ENCODE assay signal across 9 cellular contexts in the genomic region with DNA sequence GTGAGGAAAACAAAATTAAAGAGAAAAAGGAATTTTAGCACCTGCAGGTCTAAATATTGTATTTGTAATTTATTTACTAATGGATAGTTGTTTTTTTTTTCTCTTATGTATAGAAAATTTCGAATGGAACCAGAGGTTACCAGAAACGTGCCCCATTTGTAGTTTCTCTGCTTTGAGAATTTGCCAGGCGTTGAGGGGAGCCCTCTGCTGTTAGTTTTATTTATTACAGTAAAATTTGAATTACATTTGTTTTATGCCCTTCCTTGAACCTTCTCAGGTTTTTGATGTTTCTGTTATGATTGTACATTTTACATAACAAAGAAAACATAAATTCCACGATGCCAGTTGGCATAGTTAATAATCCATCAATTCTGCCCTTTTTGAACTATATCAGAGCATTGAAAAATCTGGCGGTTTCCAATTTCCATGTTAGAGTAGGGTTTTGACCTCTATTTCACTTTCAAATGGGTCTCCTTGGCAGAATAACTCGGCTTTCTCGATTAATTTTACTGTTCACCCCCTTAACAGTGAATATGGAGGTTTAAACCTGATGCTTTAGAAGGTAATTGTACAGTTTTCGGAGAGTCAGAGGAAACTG. TPM values are rescaled to one million over a fixed set of nuclear protein-coding genes. Genes with fewer than 3 reads are reported as not detected.
DNase-seq lines count a peak whose midpoint lies in the region; ATAC-seq and TF ChIP-seq lines count a peak whose summit lies in the region.
"Had no signal": no experiment of that assay in that cellular context is flagged by ENCODE, and none has a peak within 500 bp of the region (broad histone marks: within the 10 kb centered on the region; RNA-seq: fewer than 3 reads in every experiment).

No MANE protein-coding gene starts in this region.

- intact Hi-C loops in A673 (cut with micrococcal nuclease; ENCODE audit: unreplicated experiment): loop anchor here (1.0 kb wide), 1 partner anchor 132 kb away; no protein-coding TSS in a partner anchor

- no peaks in the 10 kb centered on the region for H3K9me3 Mint-ChIP-seq in nephron
- H3K9me3 Mint-ChIP-seq: activated naive CD8-positive, alpha-beta T cell treated with anti-CD3 and anti-CD28 coated beads, Interleukin-2, amount 10 ng/mL, durations not matched to agents 7 days and 5 days had no signal

- H3K27me3 Mint-ChIP-seq in nephron (ENCODE audit: low read depth): no peaks in the 10 kb centered on the region

- H3K27ac ChIP-seq in A673 (ENCODE audit: low read depth, low read length, poor library complexity, severe bottlenecking) (no peak overlapping the region), coronary artery (no peak overlapping the region)

- H3K9me3 ChIP-seq in A673 (ENCODE audit: low read depth, low read length, poor library complexity, severe bottlenecking): no peaks in the 10 kb centered on the region

- H3K4me3 ChIP-seq in A673 (ENCODE audit: low read depth, low read length, poor library complexity, severe bottlenecking) (no peak overlapping the region), coronary artery (no peak overlapping the region)

- H3K4me1 Mint-ChIP-seq in nephron: peaks cover 39% of the 10 kb centered on the region
- H3K4me1 Mint-ChIP-seq: activated naive CD8-positive, alpha-beta T cell treated with anti-CD3 and anti-CD28 coated beads, Interleukin-2, amount 10 ng/mL, durations not matched to agents 7 days and 5 days had no signal

- peak; percentile 52 for DNase-seq in A673 (ENCODE audit: low spot score)
- DNase-seq in NCI-H345 treated with DMSO at 0.1 percent for 48 hours (lab: John Stamatoyannopoulos, UW; ENCODE audit: unreplicated experiment): peak; percentile 20
- DNase-seq in coronary artery (ENCODE audit: low spot score): no peak
- DNase-seq: activated naive CD8-positive, alpha-beta T cell treated with anti-CD3 and anti-CD28 coated beads, Interleukin-2, amount 10 ng/mL, durations not matched to agents 7 days and 5 days had no signal

- no peaks in the 10 kb centered on the region for H3K36me3 ChIP-seq in A673 (ENCODE audit: insufficient read depth, low read length, poor library complexity, severe bottlenecking)

- peaks cover 21% of the 10 kb centered on the region for H3K27me3 ChIP-seq in A673 (replicated peaks; ENCODE audit: insufficient read depth, low read depth, low read length, poor library complexity)

- no peak for ATAC-seq in GM18502 (IDR thresholded peaks at IDR 0.05; ENCODE audit: poor library complexity, unreplicated experiment)
- no peak for ATAC-seq in GM19463 (IDR thresholded peaks at IDR 0.05; ENCODE audit: unreplicated experiment)
- no peak for ATAC-seq in HG02870 (IDR thresholded peaks at IDR 0.05; ENCODE audit: unreplicated experiment)

- peak overlapping the region in 1 of 3 experiments; percentile 18 for H3K27ac Mint-ChIP-seq in nephron
- H3K27ac Mint-ChIP-seq: activated naive CD8-positive, alpha-beta T cell treated with anti-CD3 and anti-CD28 coated beads, Interleukin-2, amount 10 ng/mL, durations not matched to agents 7 days and 5 days had no signal

- no peak overlapping the region for H3K4me3 Mint-ChIP-seq in nephron
- H3K4me3 Mint-ChIP-seq: activated naive CD8-positive, alpha-beta T cell treated with anti-CD3 and anti-CD28 coated beads, Interleukin-2, amount 10 ng/mL, durations not matched to agents 7 days and 5 days had no signal

- TF ChIP-seq CTCF in A673 (conservative IDR thresholded peaks at IDR 0.05; ENCODE audit: low read depth, low read length) (peak; percentile 75), GM12872 (IDR thresholded peaks at IDR 0.05; ENCODE audit: insufficient read depth, low read depth, low read length) (peak; percentile 49; the same call in 2 of the 3 replicates), coronary artery (IDR thresholded peaks at IDR 0.05) (peak; percentile 35), nephron (IDR thresholded peaks at IDR 0.05; ENCODE audit: unreplicated experiment in 3 of 3) (peak; percentile 71 to 74 (median 74))

- no peaks in the 10 kb centered on the region for H3K36me3 Mint-ChIP-seq in nephron (ENCODE audit: low read depth)
- H3K36me3 Mint-ChIP-seq: activated naive CD8-positive, alpha-beta T cell treated with anti-CD3 and anti-CD28 coated beads, Interleukin-2, amount 10 ng/mL, durations not matched to agents 7 days and 5 days had no signal

- BruUV-seq in A673 (replicated peaks; lab: Mats Ljungman, UMichigan): no TSS peak

- no peaks in the 10 kb centered on the region for H3K4me1 ChIP-seq in A673 (ENCODE audit: insufficient read depth, low read length, poor library complexity, severe bottlenecking)

- CTCF ChIA-PET in A673 (lab: Charles Lee): interaction anchor here (2.1 kb wide), 1 partner anchor 132 kb away, joined by 12 read pairs; no protein-coding TSS in a partner anchor

- POLR2A ChIA-PET in A673 (lab: Charles Lee; ENCODE audit: low non-redundant PET): no interaction called here

RNA-seq across cellular contexts. Expression of gene RFPL4B, which starts 35.1 kb away (rescaled TPM):
- total RNA-seq in A673 (2021): not detected in 2 replicates
- total RNA-seq: activated naive CD8-positive, alpha-beta T cell treated with anti-CD3 and anti-CD28 coated beads, Interleukin-2, amount 10 ng/mL, durations not matched to agents 7 days and 5 days had no signal

RNA-seq across cellular contexts. Expression of gene LAMA4, which starts 57.7 kb away (rescaled TPM):
- 1.2 and 2.0 TPM in 2 replicates for total RNA-seq in A673 (2021)
- total RNA-seq: activated naive CD8-positive, alpha-beta T cell treated with anti-CD3 and anti-CD28 coated beads, Interleukin-2, amount 10 ng/mL, durations not matched to agents 7 days and 5 days had no signal
